In the genomic region with DNA sequence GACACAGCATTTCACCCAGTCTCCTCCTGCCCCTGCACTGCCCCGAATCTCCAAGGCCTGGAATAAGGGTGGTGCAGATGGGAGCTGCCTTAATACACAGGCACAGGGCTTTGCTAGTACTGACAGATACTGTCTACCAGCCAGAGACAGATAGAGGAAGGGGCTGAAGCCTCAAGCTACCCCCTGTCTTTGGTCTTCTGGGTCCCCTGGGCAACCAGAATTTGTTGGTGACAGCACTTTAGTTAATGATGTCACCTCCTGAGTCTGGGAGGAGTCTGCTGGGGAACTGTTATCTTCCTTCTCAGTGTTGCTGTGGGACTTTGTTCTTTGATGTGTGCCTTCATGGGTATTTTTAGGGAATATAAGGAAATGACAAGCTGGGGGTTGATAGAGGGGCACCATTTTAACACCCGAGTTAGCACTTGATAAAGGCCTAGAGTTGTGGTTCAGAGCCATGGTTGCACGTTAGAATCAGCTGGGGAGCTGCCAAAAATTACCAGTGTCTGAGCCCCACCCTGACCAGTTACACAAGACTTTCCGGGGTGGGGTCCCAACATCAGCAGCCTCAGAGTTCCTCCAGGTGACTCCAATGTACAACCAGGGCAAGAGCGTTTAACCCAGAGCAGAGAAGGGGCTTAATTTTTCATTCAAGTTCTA, we compare ENCODE assay signal across 8 cellular contexts.
A peak's percentile ranks its signal among the peaks of the same experiment; 100 is the strongest.
DNase-seq lines count a peak whose midpoint lies in the region; TF ChIP-seq lines count a peak whose summit lies in the region.

No MANE protein-coding gene starts in this region.

- in situ Hi-C loops in transverse colon (cut with MboI; ENCODE audit: low pct_ligation_motif_present in 1 of 4, low pct_unique_long_range_greater_than_20kb in 1 of 4, low sequenced_read_pairs in 3 of 4), result no loop called here

- peaks cover 16% of the 10 kb centered on the region for H3K36me3 ChIP-seq in right atrium auricular region
- no peaks in the 10 kb centered on the region for H3K36me3 ChIP-seq in transverse colon

- peak overlapping the region; percentile 31 to 48 for H3K27ac ChIP-seq in right atrium auricular region
- H3K27ac ChIP-seq in transverse colon, result peak overlapping the region in 2 of 4 donors; percentile 3 to 34

- WGBS in transverse colon (ENCODE audit: low coverage in 1 of 2), 2 donors, result 56% methylated on average over 5 of the region's 5 CpGs; no CpG with 5 or more reads in 1 of the 2 donors

- H3K9me3 ChIP-seq in right atrium auricular region (no peaks in the 10 kb centered on the region), transverse colon (no peaks in the 10 kb centered on the region)

- no peak for TF ChIP-seq EP300 in transverse colon (IDR thresholded peaks at IDR 0.05; ENCODE audit: low read depth)

- no peak for TF ChIP-seq CTCF in right atrium auricular region (IDR thresholded peaks at IDR 0.05)
- no peak for TF ChIP-seq CTCF in transverse colon (IDR thresholded peaks at IDR 0.05)

- H3K27me3 ChIP-seq in right atrium auricular region (no peaks in the 10 kb centered on the region), transverse colon (no peaks in the 10 kb centered on the region)

- TF ChIP-seq POLR2A in transverse colon (IDR thresholded peaks at IDR 0.05), result no peak

- peaks cover 0 to 30% of the 10 kb centered on the region in 2 donors for H3K4me1 ChIP-seq in right atrium auricular region
- peaks cover 0 to 29% (median 12%) of the 10 kb centered on the region in 4 donors for H3K4me1 ChIP-seq in transverse colon

- intact Hi-C loops in transverse colon (cut with DNase I; ENCODE audit: low total_unique reads), result no loop called here

- DNase-seq in SKM-1 treated with dmso at 0.1 percent for 144 hours (lab: John Stamatoyannopoulos, UW; ENCODE audit: unreplicated experiment), result peak; percentile 21
- DNase-seq in SKM-1 (lab: John Stamatoyannopoulos, UW; ENCODE audit: unreplicated experiment), result no peak
- DNase-seq in activated CD8-positive, alpha-beta memory T cell treated with anti-CD3 and anti-CD28 coated beads, Interleukin-2, amount 50 U/mL, for 4 hours, result peak; percentile 26
- peak; percentile 64 for DNase-seq in right atrium auricular region (ENCODE audit: low spot score)
- peak; percentile 39 for DNase-seq in transverse colon
- DNase-seq in NCI-H2196 treated with DMSO at 0.1 percent for 48 hours (lab: John Stamatoyannopoulos, UW; ENCODE audit: unreplicated experiment), result no peak
- DNase-seq in GOT3 (lab: John Stamatoyannopoulos, UW), result no peak
- DNase-seq in NCI-H187 treated with DMSO at 0.1 percent for 48 hours (lab: John Stamatoyannopoulos, UW), result no peak

- H3K4me3 ChIP-seq in right atrium auricular region (no peak overlapping the region), transverse colon (no peak overlapping the region)

Comparison
In these comparisons a context has a peak if more than half of its experiments do, and no peak if none do; other contexts are left out.
1. DNase-seq: peak in SKM-1 treated with dmso at 0.1 percent for 144 hours (single experiment), activated CD8-positive, alpha-beta memory T cell treated with anti-CD3 and anti-CD28 coated beads, Interleukin-2, amount 50 U/mL, for 4 hours (single experiment), right atrium auricular region (single experiment) and transverse colon (single experiment); none in SKM-1 (single experiment), NCI-H2196 treated with DMSO at 0.1 percent for 48 hours (single experiment), GOT3 (single experiment) and NCI-H187 treated with DMSO at 0.1 percent for 48 hours (single experiment).